In genomic region chr4:100189820-100190642, GRCh38 we compare ENCODE assay signal across 7 cellular contexts. TPM values are rescaled to one million over a fixed set of nuclear protein-coding genes. Genes with fewer than 3 reads are reported as not detected.
DNase-seq lines count a peak whose midpoint lies in the region; ATAC-seq, FAIRE-seq and TF ChIP-seq lines count a peak whose summit lies in the region.

DDIT4L (minus strand) TSS chr4:100190468; CDS start chr4:100189983, 485 bp downstream.

- in situ Hi-C loops in Panc1 (cut with HindIII; ENCODE audit: low pct_unique_long_range_greater_than_20kb, low sequenced_read_pairs) = no loop called here
- in situ Hi-C loops in HepG2 (cut with HindIII; ENCODE audit: extremely low pct_ligation_motif_present, low pct_unique_long_range_greater_than_20kb) = no loop called here

- no peak for TF ChIP-seq EP300 in HepG2 (IDR thresholded peaks at IDR 0.05; ENCODE audit: low read depth in 2 of 2, low read length in 2 of 2)
- TF ChIP-seq EP300 in HepG2 (CRISPR knock-in tag; IDR thresholded peaks at IDR 0.05; ENCODE audit: borderline replicate concordance) = no peak

- H3K4me1 ChIP-seq in Panc1 (ENCODE audit: control insufficient read depth, insufficient read depth, low read length) = no peaks in the 10 kb centered on the region
- H3K4me1 ChIP-seq in HepG2 (ENCODE audit: insufficient read depth, low read length) = no peaks in the 10 kb centered on the region

- H3K27ac ChIP-seq in Panc1 (ENCODE audit: low read length) = no peak within 1 kb of the TSS
- H3K27ac ChIP-seq in HepG2 (ENCODE audit: extremely low read length, insufficient read depth, low read length) = no peak within 1 kb of the TSS

- no peak within 1 kb of the TSS for H3K9ac ChIP-seq in HepG2 (ENCODE audit: insufficient read depth, low read depth, low read length)

- intact Hi-C loops in Panc1 (cut with micrococcal nuclease; ENCODE audit: unreplicated experiment) = no loop called here
- intact Hi-C loops in HepG2 (cut with micrococcal nuclease; ENCODE audit: unreplicated experiment) = no loop called here

- H3K4me3 Mint-ChIP-seq in chondrocyte (ENCODE audit: unreplicated experiment) = peak within 1 kb of the TSS; percentile 76
- H3K4me3 Mint-ChIP-seq in stimulated activated naive CD8-positive, alpha-beta T cell treated with anti-CD3 and anti-CD28 coated beads, Interleukin-15, Interleukin-2, amounts not matched to agents 100 ng/mL and 50 ng/mL, for 24 hours = peak within 1 kb of the TSS; percentile 73

- no peaks in the 10 kb centered on the region for H3K9me3 Mint-ChIP-seq in chondrocyte (ENCODE audit: low read depth)
- no peaks in the 10 kb centered on the region for H3K9me3 Mint-ChIP-seq in stimulated activated naive CD8-positive, alpha-beta T cell treated with anti-CD3 and anti-CD28 coated beads, Interleukin-15, Interleukin-2, amounts not matched to agents 100 ng/mL and 50 ng/mL, for 24 hours

- CTCF ChIA-PET in Panc1 (lab: Charles Lee) = no interaction called here
- CTCF ChIA-PET in HepG2 (lab: Yijun Ruan, JAX; ENCODE audit: low intra/inter-chr PET ratio, low total read pairs) = no interaction called here

- no peak for TF ChIP-seq POLR2A in HepG2 (IDR thresholded peaks at IDR 0.05; ENCODE audit: insufficient read depth in 1 of 2, low read depth in 2 of 2, low read length in 2 of 2)

- TF ChIP-seq CTCF in Panc1 (IDR thresholded peaks at IDR 0.05) (no peak), chondrocyte (IDR thresholded peaks at IDR 0.05) (no peak), HepG2 (CRISPR knock-in tag; IDR thresholded peaks at IDR 0.05) (no peak)

- H3K27ac Mint-ChIP-seq in chondrocyte (ENCODE audit: unreplicated experiment) = no peak within 1 kb of the TSS
- no peak within 1 kb of the TSS for H3K27ac Mint-ChIP-seq in stimulated activated naive CD8-positive, alpha-beta T cell treated with anti-CD3 and anti-CD28 coated beads, Interleukin-15, Interleukin-2, amounts not matched to agents 100 ng/mL and 50 ng/mL, for 24 hours

- H3K4me1 Mint-ChIP-seq in chondrocyte (ENCODE audit: low read depth) = peaks cover 15% of the 10 kb centered on the region
- peaks cover 15% of the 10 kb centered on the region for H3K4me1 Mint-ChIP-seq in stimulated activated naive CD8-positive, alpha-beta T cell treated with anti-CD3 and anti-CD28 coated beads, Interleukin-15, Interleukin-2, amounts not matched to agents 100 ng/mL and 50 ng/mL, for 24 hours (ENCODE audit: low read depth)

- ATAC-seq in GM19324 (IDR thresholded peaks at IDR 0.05; ENCODE audit: low FRiP score, unreplicated experiment) (peak; percentile 62), Panc1 (peak; percentile 70), HepG2 (peak; percentile 69), HG02938 (IDR thresholded peaks at IDR 0.05; ENCODE audit: unreplicated experiment) (no peak)

- no peaks in the 10 kb centered on the region for H3K79me2 ChIP-seq in HepG2 (ENCODE audit: insufficient read depth, low read length)

- POLR2A ChIA-PET in Panc1 (lab: Charles Lee) = no interaction called here
- POLR2A ChIA-PET in HepG2 (lab: Yijun Ruan, JAX) = no interaction called here

- no peaks in the 10 kb centered on the region for H3K9me3 ChIP-seq in Panc1 (ENCODE audit: control insufficient read depth, insufficient read depth, low read depth, low read length)
- no peaks in the 10 kb centered on the region for H3K9me3 ChIP-seq in HepG2 (ENCODE audit: low read length)

- H3K36me3 ChIP-seq in Panc1 (ENCODE audit: control insufficient read depth, insufficient read depth, low read length) (peaks cover 4% of the 10 kb centered on the region; the same call in 1 of the 2 replicates), HepG2 (replicated peaks in 1 of 2; ENCODE audit: control insufficient read depth in 1 of 2, insufficient read depth in 2 of 2, low read length in 2 of 2) (no peaks in the 10 kb centered on the region)

- H3K36me3 Mint-ChIP-seq in chondrocyte (ENCODE audit: low read depth) = no peaks in the 10 kb centered on the region
- H3K36me3 Mint-ChIP-seq in stimulated activated naive CD8-positive, alpha-beta T cell treated with anti-CD3 and anti-CD28 coated beads, Interleukin-15, Interleukin-2, amounts not matched to agents 100 ng/mL and 50 ng/mL, for 24 hours (ENCODE audit: low read depth) = no peaks in the 10 kb centered on the region

- WGBS in HepG2 (ENCODE audit: low lambda C conversion rate) = 27% methylated on average over 31 of the region's 51 CpGs

- H3K4me3 ChIP-seq in Panc1 (ENCODE audit: low read depth in 2 of 2, low read length in 2 of 2) (peak within 1 kb of the TSS; percentile 38 to 45), HepG2 (replicated peaks in 1 of 3; ENCODE audit: insufficient read depth in 1 of 3, low read depth in 2 of 3, low read length in 3 of 3) (no peak within 1 kb of the TSS; a peak in 1 of 6 replicates)

- H3K4me2 ChIP-seq in HepG2 (ENCODE audit: low read depth, low read length) = 0 out of 2 replicates have a peak within 1 kb of the TSS, but pooled peaks have one; percentile 15

- DNase-seq in Panc1 (ENCODE audit: low read depth, low spot score) (no peak), chondrocyte (ENCODE audit: low spot score) (no peak), HepG2 (ENCODE audit: low spot score) (no peak), NCI-H510A treated with DMSO at 0.1 percent for 48 hours (lab: John Stamatoyannopoulos, UW) (no peak)

- peaks cover 13% of the 10 kb centered on the region for H3K27me3 Mint-ChIP-seq in chondrocyte (ENCODE audit: low read depth)
- H3K27me3 Mint-ChIP-seq in stimulated activated naive CD8-positive, alpha-beta T cell treated with anti-CD3 and anti-CD28 coated beads, Interleukin-15, Interleukin-2, amounts not matched to agents 100 ng/mL and 50 ng/mL, for 24 hours = peaks cover 57% of the 10 kb centered on the region

- no peak for TF ChIP-seq RAD21 in HepG2 (CRISPR knock-in tag; IDR thresholded peaks at IDR 0.05)

- no peaks in the 10 kb centered on the region for H3K27me3 ChIP-seq in Panc1 (ENCODE audit: control insufficient read depth, insufficient read depth, low read length)
- H3K27me3 ChIP-seq in HepG2 (ENCODE audit: control insufficient read depth in 1 of 2, insufficient read depth in 2 of 2, low read length in 2 of 2) = peaks cover 0 to 25% of the 10 kb centered on the region in 2 experiments

- BruUV-seq in Panc1 (replicated peaks; lab: Mats Ljungman, UMichigan) = no TSS peak
- no TSS peak for BruUV-seq in HepG2 (replicated peaks; lab: Mats Ljungman, UMichigan)

- FAIRE-seq in HepG2 (lab: Jason Lieb, UNC) = no peak

- H4K20me1 ChIP-seq in HepG2 (ENCODE audit: insufficient read depth, low read length) = no peaks in the 10 kb centered on the region

- H2AFZ ChIP-seq in HepG2 (ENCODE audit: low read length) = no peak within 1 kb of the TSS

TF ChIP-seq in HepG2, 621 proteins besides CTCF, POLR2A, EP300 and RAD21 (continues in another document):
- TF ChIP-seq KMT2A (CRISPR knock-in tag; IDR thresholded peaks at IDR 0.05) (no peak), ZNF562 (CRISPR knock-in tag; IDR thresholded peaks at IDR 0.05; ENCODE audit: borderline replicate concordance) (no peak), SP4 (CRISPR knock-in tag; IDR thresholded peaks at IDR 0.05) (no peak), ZKSCAN8 (CRISPR knock-in tag; IDR thresholded peaks at IDR 0.05; ENCODE audit: borderline replicate concordance) (no peak), ZNF235 (CRISPR knock-in tag; IDR thresholded peaks at IDR 0.05; ENCODE audit: borderline replicate concordance) (no peak), BCLAF1 (IDR thresholded peaks at IDR 0.05) (no peak)

RNA-seq across cellular contexts. Expression of gene DDIT4L, which starts in this region (rescaled TPM):
- total RNA-seq in Panc1 (2021; ENCODE audit: unreplicated experiment) = not detected
- polyA plus RNA-seq in Panc1 (2012; ENCODE audit: insufficient read length) = not detected
- 0.20 to 0.38 TPM in 2 of 3 replicates, not detected in the other for total RNA-seq in chondrocyte
- not detected in 2 replicates for total RNA-seq in HepG2 (2016; rRNA removed; fragmentation: Illumina TruSeq; extraction: Trizol)
- not detected in 2 replicates for total RNA-seq in HepG2 (2016; cell fraction: cytosol; rRNA removed; fragmentation: Illumina TruSeq; extraction: Trizol; ENCODE audit: low read depth)
- total RNA-seq in HepG2 (2016; cell fraction: insoluble cytoplasmic fraction; rRNA removed; fragmentation: Illumina TruSeq; extraction: Trizol) = not detected in 2 replicates
- total RNA-seq in HepG2 (2016; cell fraction: membrane; rRNA removed; fragmentation: Illumina TruSeq; extraction: Trizol) = not detected in 2 replicates
- not detected in 2 replicates for total RNA-seq in HepG2 (2016; cell fraction: nucleus; rRNA removed; fragmentation: Illumina TruSeq; extraction: Trizol)
- polyA plus RNA-seq in HepG2 (2011; rRNA removed) = not detected in 2 replicates
- not detected in 2 replicates for polyA plus RNA-seq in HepG2 (2011; cell fraction: cytosol; rRNA removed)
- polyA plus RNA-seq in HepG2 (2011; cell fraction: nucleus; rRNA removed) = not detected in 2 replicates
- not detected in 2 replicates for polyA plus RNA-seq in HepG2 (2012)
- not detected in 2 replicates for polyA plus RNA-seq in HepG2 (2016; cell fraction: cytosol; fragmentation: Illumina TruSeq; extraction: Trizol; ENCODE audit: low read depth)
- polyA plus RNA-seq in HepG2 (2016; cell fraction: insoluble cytoplasmic fraction; fragmentation: Illumina TruSeq; extraction: Trizol; ENCODE audit: low read depth) = not detected in 2 replicates
- polyA plus RNA-seq in HepG2 (2016; cell fraction: membrane; fragmentation: Illumina TruSeq; extraction: Trizol; ENCODE audit: low read depth) = not detected in 2 replicates
- not detected in 2 replicates for polyA plus RNA-seq in HepG2 (2016; cell fraction: nucleus; fragmentation: Illumina TruSeq; extraction: Trizol; ENCODE audit: insufficient read depth, low read depth)
- polyA minus RNA-seq in HepG2 (2011; rRNA and poly(A)+ RNA removed; ENCODE audit: low replicate concordance) = not detected in 2 replicates
- not detected in 2 replicates for polyA minus RNA-seq in HepG2 (2011; cell fraction: cytosol; rRNA and poly(A)+ RNA removed)
- polyA minus RNA-seq in HepG2 (2011; cell fraction: nucleus; rRNA and poly(A)+ RNA removed) = not detected in 2 replicates

Comparison
In these comparisons a context has a peak if more than half of its experiments do, and no peak if none do; other contexts are left out.
1. Peak in ATAC-seq and H3K4me3 ChIP-seq in Panc1; RNA of the gene not detected or under 1 TPM.
2. Peak in ATAC-seq and H3K4me2 ChIP-seq in HepG2; RNA of the gene not detected or under 1 TPM.